1 cellular context compared by ENCODE assay signal in genomic region chr3:128879125-128879969, GRCh38.
TF ChIP-seq lines count a peak whose summit lies in the region.

Gene ACAD9 (plus strand): TSS chr3:128879620. CDS start chr3:128879692, 72 bp downstream.

TF ChIP-seq in HEK293, 187 proteins besides CTCF, POLR2A, EP300 and RAD21 (continued from another document and continues in another):
- TF ChIP-seq ZNF76 (tag by site-specific recombination; IDR thresholded peaks at IDR 0.05; ENCODE audit: borderline replicate concordance, low read depth) = peak; percentile 71
- TF ChIP-seq ZNF704 (tag by site-specific recombination; IDR thresholded peaks at IDR 0.05) = no peak
- no peak for TF ChIP-seq ZFP37 (tag by site-specific recombination; IDR thresholded peaks at IDR 0.05)
- TF ChIP-seq ZNF664 (tag by site-specific recombination; IDR thresholded peaks at IDR 0.05) = no peak
- TF ChIP-seq ZFP69B (tag by site-specific recombination; IDR thresholded peaks at IDR 0.05) = peak; percentile 49; the same call in 1 of the 2 replicates
- TF ChIP-seq ZNF791 (tag by site-specific recombination; IDR thresholded peaks at IDR 0.05) = no peak
- TF ChIP-seq ZNF366 (tag by site-specific recombination; conservative IDR thresholded peaks at IDR 0.05) = no peak
- peak; percentile 95 for TF ChIP-seq ZFHX2 (tag by site-specific recombination; conservative IDR thresholded peaks at IDR 0.05)
- no peak for TF ChIP-seq PATZ1 (tag by site-specific recombination; IDR thresholded peaks at IDR 0.05)
- TF ChIP-seq ZNF274 (IDR thresholded peaks at IDR 0.05; ENCODE audit: low read length) = no peak
- no peak for TF ChIP-seq ZNF274 (tag by site-specific recombination; IDR thresholded peaks at IDR 0.05; ENCODE audit: borderline replicate concordance)
- no peak for TF ChIP-seq RBAK (tag by site-specific recombination; IDR thresholded peaks at IDR 0.05)
- TF ChIP-seq YY2 (tag by site-specific recombination; IDR thresholded peaks at IDR 0.05) = 0 out of 2 replicates have a peak, but pooled peaks have one; percentile 36
- no peak for TF ChIP-seq ZNF426 (tag by site-specific recombination; IDR thresholded peaks at IDR 0.05)
- no peak for TF ChIP-seq ZNF121 (tag by site-specific recombination; IDR thresholded peaks at IDR 0.05)
- TF ChIP-seq ZNF404 (tag by site-specific recombination; IDR thresholded peaks at IDR 0.05) = no peak
- TF ChIP-seq KLF17 (tag by site-specific recombination; IDR thresholded peaks at IDR 0.05) = peak; percentile 67
- 0 out of 2 replicates have a peak, but pooled peaks have one; percentile 16 for TF ChIP-seq ZNF2 (tag by site-specific recombination; IDR thresholded peaks at IDR 0.05)
- TF ChIP-seq ZNF510 (tag by site-specific recombination; IDR thresholded peaks at IDR 0.05; ENCODE audit: insufficient replicate concordance) = no peak
- TF ChIP-seq ZNF280C (tag by site-specific recombination; IDR thresholded peaks at IDR 0.05) = no peak
- no peak for TF ChIP-seq ZNF202 (tag by site-specific recombination; IDR thresholded peaks at IDR 0.05; ENCODE audit: borderline replicate concordance)
- no peak for TF ChIP-seq ZNF302 (tag by site-specific recombination; IDR thresholded peaks at IDR 0.05; ENCODE audit: low read depth)
- no peak for TF ChIP-seq ZNF549 (tag by site-specific recombination; IDR thresholded peaks at IDR 0.05)
- TF ChIP-seq ZNF449 (tag by site-specific recombination; IDR thresholded peaks at IDR 0.05) = peak; percentile 53; the same call in 1 of the 2 replicates
- TF ChIP-seq ZBTB20 (tag by site-specific recombination; IDR thresholded peaks at IDR 0.05) = peak; percentile 29; the same call in 1 of the 2 replicates
- no peak for TF ChIP-seq ZNF114 (tag by site-specific recombination; IDR thresholded peaks at IDR 0.05)
- no peak for TF ChIP-seq ZNF138 (tag by site-specific recombination; IDR thresholded peaks at IDR 0.05; ENCODE audit: borderline replicate concordance)
- no peak for TF ChIP-seq BCL6B (tag by site-specific recombination; IDR thresholded peaks at IDR 0.05)
- no peak for TF ChIP-seq ZNF391 (tag by site-specific recombination; IDR thresholded peaks at IDR 0.05; ENCODE audit: borderline replicate concordance, low read depth)
- no peak for TF ChIP-seq ZNF280D (tag by site-specific recombination; IDR thresholded peaks at IDR 0.05)
- TF ChIP-seq ZNF701 (tag by site-specific recombination; IDR thresholded peaks at IDR 0.05) = no peak
- TF ChIP-seq ZNF211 (tag by site-specific recombination; IDR thresholded peaks at IDR 0.05; ENCODE audit: low read depth) = no peak
- no peak for TF ChIP-seq ZNF132 (tag by site-specific recombination; IDR thresholded peaks at IDR 0.05; ENCODE audit: borderline replicate concordance)
- no peak for TF ChIP-seq ZNF530 (tag by site-specific recombination; IDR thresholded peaks at IDR 0.05; ENCODE audit: low read depth)
- TF ChIP-seq PBX3 (CRISPR knock-in tag; IDR thresholded peaks at IDR 0.05) = no peak
- TF ChIP-seq PRDM1 (tag by site-specific recombination; IDR thresholded peaks at IDR 0.05) = no peak
- TF ChIP-seq ZBTB44 (tag by site-specific recombination; IDR thresholded peaks at IDR 0.05) = no peak
- no peak for TF ChIP-seq ZNF133 (tag by site-specific recombination; IDR thresholded peaks at IDR 0.05)
- no peak for TF ChIP-seq ZNF548 (tag by site-specific recombination; IDR thresholded peaks at IDR 0.05)
- no peak for TF ChIP-seq ZNF23 (tag by site-specific recombination; IDR thresholded peaks at IDR 0.05; ENCODE audit: borderline replicate concordance)
- TF ChIP-seq ZNF837 (tag by site-specific recombination; IDR thresholded peaks at IDR 0.05) = no peak
- TF ChIP-seq ZNF776 (tag by site-specific recombination; IDR thresholded peaks at IDR 0.05; ENCODE audit: borderline replicate concordance) = no peak
- TF ChIP-seq ZNF24 (tag by site-specific recombination; IDR thresholded peaks at IDR 0.05) = no peak
- TF ChIP-seq ZBTB8A (tag by site-specific recombination; IDR thresholded peaks at IDR 0.05) = peak; percentile 58; the same call in 1 of the 2 replicates
- TF ChIP-seq ZSCAN23 (tag by site-specific recombination; IDR thresholded peaks at IDR 0.05) = no peak
- 0 out of 2 replicates have a peak, but pooled peaks have one; percentile 19 for TF ChIP-seq ZSCAN18 (tag by site-specific recombination; IDR thresholded peaks at IDR 0.05)
- TF ChIP-seq ZNF596 (tag by site-specific recombination; IDR thresholded peaks at IDR 0.05) = no peak
- TF ChIP-seq ZNF585B (tag by site-specific recombination; IDR thresholded peaks at IDR 0.05) = no peak
- TF ChIP-seq KLF10 (tag by site-specific recombination; IDR thresholded peaks at IDR 0.05) = peak; percentile 48; the same call in 1 of the 2 replicates
